Comparison of ENCODE assay signal across 8 cellular contexts in genomic region chr6:43627008-43627825, GRCh38. TPM values are rescaled to one million over a fixed set of nuclear protein-coding genes. Genes with fewer than 3 reads are reported as not detected.
DNase-seq lines count a peak whose midpoint lies in the region; ATAC-seq and TF ChIP-seq lines count a peak whose summit lies in the region.

No MANE protein-coding gene starts in this region.

- H3K36me3 Mint-ChIP-seq in activated CD4-positive, alpha-beta T cell treated with anti-CD3 and anti-CD28 coated beads, Interleukin-2, amount 10 ng/mL, durations not matched to agents 24 days and 14 days (ENCODE audit: low read depth) = peaks cover 47% of the 10 kb centered on the region
- peaks cover 21 to 37% of the 10 kb centered on the region in 2 donors for H3K36me3 Mint-ChIP-seq in activated naive CD4-positive, alpha-beta T cell treated with anti-CD3 and anti-CD28 coated beads, Interleukin-2, amount 50 U/mL, for 72 hours
- peaks cover 15% of the 10 kb centered on the region for H3K36me3 Mint-ChIP-seq in progenitor cell of endocrine pancreas (ENCODE audit: insufficient read depth)

- no peak for DNase-seq in activated CD4-positive, alpha-beta T cell treated with anti-CD3 and anti-CD28 coated beads, Interleukin-2, amount 10 ng/mL, durations not matched to agents 24 days and 14 days
- DNase-seq in activated CD4-positive, alpha-beta T cell treated with anti-CD3 and anti-CD28 coated beads for 1 hour = no peak
- DNase-seq in NCI-H2029 treated with DMSO at 0.1 percent for 48 hours (lab: John Stamatoyannopoulos, UW) (peak; percentile 96), cardiac muscle cell (ENCODE audit: low read depth in 1 of 2, low spot score in 1 of 2) (peak; percentile 89 to 96), progenitor cell of endocrine pancreas (ENCODE audit: low spot score, unreplicated experiment) (no peak), T-helper 9 cell (no peak), NCI-H1048 (lab: John Stamatoyannopoulos, UW) (no peak)
- DNase-seq in activated naive CD4-positive, alpha-beta T cell treated with anti-CD3 and anti-CD28 coated beads, Interleukin-2, amount 50 U/mL, for 72 hours (ENCODE audit: low spot score in 2 of 2) = peak in 1 of 2 donors; percentile 62

- no peaks in the 10 kb centered on the region for H3K27me3 ChIP-seq in cardiac muscle cell

- no peak overlapping the region for H3K4me3 ChIP-seq in cardiac muscle cell

- H3K9me3 ChIP-seq in cardiac muscle cell (ENCODE audit: low read depth) = no peaks in the 10 kb centered on the region

- intact Hi-C loops in activated CD4-positive, alpha-beta T cell treated with anti-CD3 and anti-CD28 coated beads, Interleukin-2, amount 10 ng/mL, durations not matched to agents 24 days and 14 days (cut with micrococcal nuclease) = loop anchor here (5.0 kb wide), 1 partner anchor 455 kb away; the partner anchor contains the start of gene SRF

- peak overlapping the region; percentile 99 for H3K4me3 Mint-ChIP-seq in activated CD4-positive, alpha-beta T cell treated with anti-CD3 and anti-CD28 coated beads, Interleukin-2, amount 10 ng/mL, durations not matched to agents 24 days and 14 days
- H3K4me3 Mint-ChIP-seq in progenitor cell of endocrine pancreas (ENCODE audit: low read depth) = peak overlapping the region; percentile 64

- peaks cover 29% of the 10 kb centered on the region for H3K36me3 ChIP-seq in cardiac muscle cell

- peaks cover 36% of the 10 kb centered on the region for H3K4me1 Mint-ChIP-seq in activated CD4-positive, alpha-beta T cell treated with anti-CD3 and anti-CD28 coated beads, Interleukin-2, amount 10 ng/mL, durations not matched to agents 24 days and 14 days
- peaks cover 12% of the 10 kb centered on the region for H3K4me1 Mint-ChIP-seq in progenitor cell of endocrine pancreas (ENCODE audit: low read depth)

- H3K9me3 Mint-ChIP-seq in activated CD4-positive, alpha-beta T cell treated with anti-CD3 and anti-CD28 coated beads, Interleukin-2, amount 10 ng/mL, durations not matched to agents 24 days and 14 days = no peaks in the 10 kb centered on the region
- H3K9me3 Mint-ChIP-seq in activated naive CD4-positive, alpha-beta T cell treated with anti-CD3 and anti-CD28 coated beads, Interleukin-2, amount 50 U/mL, for 72 hours = no peaks in the 10 kb centered on the region
- no peaks in the 10 kb centered on the region for H3K9me3 Mint-ChIP-seq in progenitor cell of endocrine pancreas (ENCODE audit: low read depth)

- TF ChIP-seq CTCF in cardiac muscle cell (IDR thresholded peaks at IDR 0.05; ENCODE audit: low read depth, low read length) (no peak), progenitor cell of endocrine pancreas (IDR thresholded peaks at IDR 0.05; ENCODE audit: unreplicated experiment) (no peak)

- no peaks in the 10 kb centered on the region for H3K27me3 Mint-ChIP-seq in activated CD4-positive, alpha-beta T cell treated with anti-CD3 and anti-CD28 coated beads, Interleukin-2, amount 10 ng/mL, durations not matched to agents 24 days and 14 days
- H3K27me3 Mint-ChIP-seq in progenitor cell of endocrine pancreas = no peaks in the 10 kb centered on the region

- peak overlapping the region; percentile 64 for H3K27ac ChIP-seq in cardiac muscle cell

- ATAC-seq in activated naive CD4-positive, alpha-beta T cell treated with anti-CD3 and anti-CD28 coated beads, Interleukin-2, amount 50 U/mL, for 72 hours = no peak

- H3K27ac Mint-ChIP-seq in activated CD4-positive, alpha-beta T cell treated with anti-CD3 and anti-CD28 coated beads, Interleukin-2, amount 10 ng/mL, durations not matched to agents 24 days and 14 days = peak overlapping the region; percentile 78
- peak overlapping the region; percentile 83 to 98 for H3K27ac Mint-ChIP-seq in activated naive CD4-positive, alpha-beta T cell treated with anti-CD3 and anti-CD28 coated beads, Interleukin-2, amount 50 U/mL, for 72 hours
- H3K27ac Mint-ChIP-seq in progenitor cell of endocrine pancreas = peak overlapping the region; percentile 65

- peaks cover 14% of the 10 kb centered on the region for H3K4me1 ChIP-seq in cardiac muscle cell (ENCODE audit: low read depth)

RNA-seq across cellular contexts. Expression of gene GTPBP2, which starts 1.8 kb away (rescaled TPM):
- 69.4 and 70.3 TPM in 2 replicates for total RNA-seq in activated CD4-positive, alpha-beta T cell treated with anti-CD3 and anti-CD28 coated beads, Interleukin-2, amount 10 ng/mL, durations not matched to agents 24 days and 14 days
- 10 to 100 TPM; 84.1 to 85.8 TPM for total RNA-seq in activated naive CD4-positive, alpha-beta T cell treated with anti-CD3 and anti-CD28 coated beads, Interleukin-2, amount 50 U/mL, for 72 hours
- total RNA-seq in cardiac muscle cell (48.8 and 63.6 TPM in 2 replicates), progenitor cell of endocrine pancreas (83.8 and 84.1 TPM in 2 replicates)
- 16.4 and 22.8 TPM in 2 replicates for polyA plus RNA-seq in cardiac muscle cell

RNA-seq across cellular contexts. Expression of gene MAD2L1BP, which starts 8.4 kb away (rescaled TPM):
- total RNA-seq in activated CD4-positive, alpha-beta T cell treated with anti-CD3 and anti-CD28 coated beads, Interleukin-2, amount 10 ng/mL, durations not matched to agents 24 days and 14 days = 36.3 and 40.2 TPM in 2 replicates
- 10 to 100 TPM; 38.4 to 38.7 TPM for total RNA-seq in activated naive CD4-positive, alpha-beta T cell treated with anti-CD3 and anti-CD28 coated beads, Interleukin-2, amount 50 U/mL, for 72 hours
- total RNA-seq in cardiac muscle cell (34.0 and 68.4 TPM in 2 replicates), progenitor cell of endocrine pancreas (31.4 and 31.8 TPM in 2 replicates)
- 53.7 and 60.6 TPM in 2 replicates for polyA plus RNA-seq in cardiac muscle cell

RNA-seq across cellular contexts. Expression of gene RSPH9, which starts 17.6 kb away (rescaled TPM):
- total RNA-seq in activated CD4-positive, alpha-beta T cell treated with anti-CD3 and anti-CD28 coated beads, Interleukin-2, amount 10 ng/mL, durations not matched to agents 24 days and 14 days = not detected in 2 replicates
- total RNA-seq in activated naive CD4-positive, alpha-beta T cell treated with anti-CD3 and anti-CD28 coated beads, Interleukin-2, amount 50 U/mL, for 72 hours = under 1 TPM; 0.09 to 0.21 TPM
- total RNA-seq in cardiac muscle cell (2.1 and 2.9 TPM in 2 replicates), progenitor cell of endocrine pancreas (0.29 and 0.31 TPM in 2 replicates)
- 5.8 and 8.1 TPM in 2 replicates for polyA plus RNA-seq in cardiac muscle cell

RNA-seq across cellular contexts. Expression of gene POLH, which starts 51.2 kb away (rescaled TPM):
- total RNA-seq in activated CD4-positive, alpha-beta T cell treated with anti-CD3 and anti-CD28 coated beads, Interleukin-2, amount 10 ng/mL, durations not matched to agents 24 days and 14 days = 34.2 and 37.9 TPM in 2 replicates
- total RNA-seq in activated naive CD4-positive, alpha-beta T cell treated with anti-CD3 and anti-CD28 coated beads, Interleukin-2, amount 50 U/mL, for 72 hours = 100 to 1,000 TPM in 1 of 2 donors, 10 to 100 TPM in 1; 46.2 to 101 TPM
- total RNA-seq in cardiac muscle cell (7.1 and 10.3 TPM in 2 replicates), progenitor cell of endocrine pancreas (14.5 and 19.6 TPM in 2 replicates)
- 5.5 and 5.6 TPM in 2 replicates for polyA plus RNA-seq in cardiac muscle cell

RNA-seq across cellular contexts. Expression of gene XPO5, which starts 51.4 kb away (rescaled TPM):
- 143 and 145 TPM in 2 replicates for total RNA-seq in activated CD4-positive, alpha-beta T cell treated with anti-CD3 and anti-CD28 coated beads, Interleukin-2, amount 10 ng/mL, durations not matched to agents 24 days and 14 days
- total RNA-seq in activated naive CD4-positive, alpha-beta T cell treated with anti-CD3 and anti-CD28 coated beads, Interleukin-2, amount 50 U/mL, for 72 hours = 100 to 1,000 TPM; 109 to 110 TPM
- total RNA-seq in cardiac muscle cell (29.5 and 31.3 TPM in 2 replicates), progenitor cell of endocrine pancreas (64.0 and 70.7 TPM in 2 replicates)
- 29.4 and 51.8 TPM in 2 replicates for polyA plus RNA-seq in cardiac muscle cell

Comparison
In these comparisons a context has a peak if more than half of its experiments do, and no peak if none do; other contexts are left out.
1. DNase-seq: peak in NCI-H2029 treated with DMSO at 0.1 percent for 48 hours (single experiment) and cardiac muscle cell (2 of 2); none in activated CD4-positive, alpha-beta T cell treated with anti-CD3 and anti-CD28 coated beads, Interleukin-2, amount 10 ng/mL, durations not matched to agents 24 days and 14 days (single experiment), activated CD4-positive, alpha-beta T cell treated with anti-CD3 and anti-CD28 coated beads for 1 hour (single experiment), progenitor cell of endocrine pancreas (single experiment), T-helper 9 cell (single experiment) and NCI-H1048 (single experiment).
2. Peak in every context shown above with its lines, with median percentiles within 50 percentile points of each other: H3K27ac Mint-ChIP-seq.